ENCODE assay signal across 11 cellular contexts in the genomic region with DNA sequence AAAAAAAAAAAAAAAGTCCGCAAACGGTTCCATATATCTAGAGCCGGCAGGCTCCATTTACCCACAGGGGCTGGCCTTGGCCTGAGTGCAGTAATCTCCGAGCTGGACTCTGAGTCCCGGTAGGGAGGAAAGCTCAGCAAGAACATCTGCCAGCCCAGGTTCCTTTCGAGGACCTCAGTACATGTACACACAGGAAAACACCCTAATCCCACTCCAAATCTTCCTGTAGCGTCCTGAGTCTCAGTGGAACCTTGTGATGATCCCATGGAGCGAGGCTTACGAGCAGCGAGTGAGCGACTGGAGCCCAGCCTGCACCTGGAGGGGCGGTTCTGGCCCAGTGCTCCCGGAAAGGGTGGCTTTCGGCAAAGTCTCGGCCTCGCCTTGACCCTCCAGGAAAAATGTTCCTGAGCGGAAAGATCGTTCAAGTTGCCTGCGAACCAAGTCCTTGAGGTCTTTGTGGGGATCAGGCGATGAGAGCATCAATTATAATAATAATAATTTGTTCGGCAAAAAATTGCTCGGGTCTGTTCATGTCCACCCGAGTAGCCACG. TPM values are rescaled to one million over a fixed set of nuclear protein-coding genes. Genes with fewer than 3 reads are reported as not detected.
DNase-seq lines count a peak whose midpoint lies in the region; ATAC-seq and TF ChIP-seq lines count a peak whose summit lies in the region.
"Had no signal": no experiment of that assay in that cellular context is flagged by ENCODE, and none has a peak within 500 bp of the region (broad histone marks: within the 10 kb centered on the region; RNA-seq: fewer than 3 reads in every experiment).

No MANE protein-coding gene starts in this region.

- peaks cover 20% of the 10 kb centered on the region for H3K36me3 Mint-ChIP-seq in Calu3 (ENCODE audit: insufficient read depth, unreplicated experiment)
- no peaks in the 10 kb centered on the region for H3K36me3 Mint-ChIP-seq in mesothelial cell of epicardium

- H3K36me3 ChIP-seq in HUES64 (ENCODE audit: insufficient read depth, low read length), result no peaks in the 10 kb centered on the region
- H3K36me3 ChIP-seq: esophagus squamous epithelium had no signal

- no peak for ATAC-seq in HG03045 (IDR thresholded peaks at IDR 0.05; ENCODE audit: unreplicated experiment)
- ATAC-seq: psoas muscle had no signal

- H3K4me1 ChIP-seq in HUES64 (ENCODE audit: insufficient read depth, low read length), result no peaks in the 10 kb centered on the region
- H3K4me1 ChIP-seq: psoas muscle had no signal

- peaks cover 8% of the 10 kb centered on the region for H3K4me1 Mint-ChIP-seq in Calu3 (ENCODE audit: low read depth, unreplicated experiment)
- H3K4me1 Mint-ChIP-seq in mesothelial cell of epicardium, result peaks cover 8% of the 10 kb centered on the region

- CTCF ChIA-PET in Calu3 (lab: Charles Lee), result interaction anchor here (0.6 to 1.2 kb wide), 3 partner anchors 17 to 690 kb away, joined by 3 to 4 read pairs (median 3); no protein-coding TSS in a partner anchor

- H3K27me3 ChIP-seq in HUES64 (ENCODE audit: insufficient read depth, low read length), result peaks cover 72% of the 10 kb centered on the region

- H3K9ac ChIP-seq in HUES64 (ENCODE audit: low read depth, low read length), result peak overlapping the region; percentile 33; the same call in 1 of the 2 replicates

- H3K9me3 ChIP-seq in HUES64 (ENCODE audit: insufficient read depth, low read depth, low read length), result no peaks in the 10 kb centered on the region
- H3K9me3 ChIP-seq: psoas muscle had no signal

- H3K27me3 Mint-ChIP-seq in Calu3 (ENCODE audit: unreplicated experiment) (no peaks in the 10 kb centered on the region), mesothelial cell of epicardium (ENCODE audit: low read depth) (peaks cover 13% of the 10 kb centered on the region)

- 2% methylated on average over 24 of the region's 24 CpGs for WGBS in HUES64

- H3K9me3 Mint-ChIP-seq in Calu3 (ENCODE audit: low read depth, unreplicated experiment) (peaks cover 3% of the 10 kb centered on the region), mesothelial cell of epicardium (no peaks in the 10 kb centered on the region)

- peak; percentile 43 for DNase-seq in Calu3
- no peak for DNase-seq in astrocyte of the cerebellum (ENCODE audit: low read depth)
- DNase-seq in mesothelial cell of epicardium (ENCODE audit: low spot score in 2 of 2, unreplicated experiment in 2 of 2), result no peak
- DNase-seq in central memory CD4-positive, alpha-beta T cell, result no peak
- DNase-seq in anterior cingulate cortex (lab: John Stamatoyannopoulos, UW), result no peak
- no peak for DNase-seq in ecto neural progenitor cell (ENCODE audit: low spot score)
- DNase-seq: esophagus squamous epithelium, NCI-H1436 treated with DMSO at 0.1 percent for 48 hours, psoas muscle had no signal

- in situ Hi-C loops in astrocyte of the cerebellum (cut with HindIII; ENCODE audit: low sequenced_read_pairs), result no loop called here

- BruUV-seq in Calu3 (replicated peaks; lab: Mats Ljungman, UMichigan), result no TSS peak

- TF ChIP-seq CTCF in Calu3 (IDR thresholded peaks at IDR 0.05; ENCODE audit: unreplicated experiment) (no peak), astrocyte of the cerebellum (IDR thresholded peaks at IDR 0.05; ENCODE audit: low read depth, low read length, missing control alignments) (no peak), mesothelial cell of epicardium (IDR thresholded peaks at IDR 0.05; ENCODE audit: unreplicated experiment) (no peak)

- intact Hi-C loops in Calu3 (cut with micrococcal nuclease; ENCODE audit: unreplicated experiment), result no loop called here

- H3K4me3 ChIP-seq in HUES64 (ENCODE audit: low read length) (peak overlapping the region; percentile 85), astrocyte of the cerebellum (ENCODE audit: low read depth, low read length) (peak overlapping the region; percentile 39)
- H3K4me3 ChIP-seq: psoas muscle had no signal

- peak overlapping the region; percentile 93 for H3K4me3 Mint-ChIP-seq in Calu3 (ENCODE audit: low read depth, unreplicated experiment)
- peak overlapping the region; percentile 94 for H3K4me3 Mint-ChIP-seq in mesothelial cell of epicardium

- H3K27ac ChIP-seq in HUES64 (ENCODE audit: low read depth, low read length), result no peak overlapping the region
- H3K27ac ChIP-seq: esophagus squamous epithelium, psoas muscle had no signal

- H3K27ac Mint-ChIP-seq in Calu3 (ENCODE audit: unreplicated experiment) (peak overlapping the region; percentile 97), mesothelial cell of epicardium (peak overlapping the region; percentile 78)

RNA-seq across cellular contexts. Expression of a gene that starts 32.1 kb away (rescaled TPM):
- 29.4 and 31.3 TPM in 2 replicates for total RNA-seq in Calu3 (2022)
- 8.0 TPM for polyA plus RNA-seq in HUES64 (2013, experiment 1 of 2)
- polyA plus RNA-seq in HUES64 (2013, experiment 2 of 2), result 8.5 TPM
- 16.2 to 20.6 TPM (median 19.1 TPM) in 3 replicates for total RNA-seq in mesothelial cell of epicardium
- total RNA-seq: psoas muscle had no signal

RNA-seq across cellular contexts. Expression of a gene that starts 32.5 kb away (rescaled TPM):
- not detected in 2 replicates for total RNA-seq in Calu3 (2022)
- polyA plus RNA-seq in HUES64 (2013, experiment 1 of 2), result not detected
- not detected for polyA plus RNA-seq in HUES64 (2013, experiment 2 of 2)
- total RNA-seq in mesothelial cell of epicardium, result 0.07 TPM in 1 of 3 replicates, not detected in the others
- total RNA-seq: esophagus squamous epithelium, psoas muscle had no signal
